8 cellular contexts compared by ENCODE assay signal in genomic region chr11:13238879-13239514, GRCh38. TPM values are rescaled to one million over a fixed set of nuclear protein-coding genes. Genes with fewer than 3 reads are reported as not detected.
DNase-seq lines count a peak whose midpoint lies in the region; ATAC-seq, FAIRE-seq and TF ChIP-seq lines count a peak whose summit lies in the region.

No MANE protein-coding gene starts in this region.

- H3K9ac ChIP-seq in keratinocyte (ENCODE audit: control insufficient read depth, extremely low read depth, insufficient read depth, low read length): no peak overlapping the region

- ATAC-seq in GM19035 (IDR thresholded peaks at IDR 0.05; ENCODE audit: unreplicated experiment): peak; percentile 87
- ATAC-seq in GM18520 (IDR thresholded peaks at IDR 0.05; ENCODE audit: unreplicated experiment): no peak

- in situ Hi-C loops in astrocyte of the cerebellum (cut with HindIII; ENCODE audit: low sequenced_read_pairs): no loop called here

- peak; percentile 34 to 46 for DNase-seq in AML-193 (lab: John Stamatoyannopoulos, UW)
- DNase-seq in T-helper 22 cell (ENCODE audit: low read depth): peak; percentile 3
- DNase-seq in astrocyte of the cerebellum (ENCODE audit: low read depth): no peak
- DNase-seq in keratinocyte (ENCODE audit: low read depth, low spot score): no peak
- DNase-seq in stimulated activated CD4-positive, alpha-beta T cell treated with anti-CD3 and anti-CD28 coated beads, TNF-alpha, amount 100 ng/mL, for 1 hour (ENCODE audit: low read depth in 3 of 3, low spot score in 1 of 3): peak; percentile 2 to 26 (median 13)

- H3K27me3 ChIP-seq in keratinocyte (ENCODE audit: control insufficient read depth, extremely low read depth, insufficient read depth, low read length): no peaks in the 10 kb centered on the region

- H3K9me3 ChIP-seq in keratinocyte (ENCODE audit: control insufficient read depth, low read depth, low read length): no peaks in the 10 kb centered on the region

- H3K27ac ChIP-seq in keratinocyte (ENCODE audit: control insufficient read depth, insufficient read depth, low read length): no peak overlapping the region

- H3K79me2 ChIP-seq in keratinocyte (ENCODE audit: control insufficient read depth, insufficient read depth, low read length): no peaks in the 10 kb centered on the region

- H3K9me1 ChIP-seq in keratinocyte (ENCODE audit: control insufficient read depth, extremely low read depth, insufficient read depth, low read length): no peaks in the 10 kb centered on the region

- peaks cover 15% of the 10 kb centered on the region for H3K4me1 ChIP-seq in keratinocyte (ENCODE audit: control insufficient read depth, extremely low read depth, insufficient read depth, low read length)

- H3K4me2 ChIP-seq in keratinocyte (ENCODE audit: control insufficient read depth, extremely low read depth, insufficient read depth, low read depth, low read length): no peak overlapping the region

- no peaks in the 10 kb centered on the region for H3K36me3 ChIP-seq in keratinocyte (ENCODE audit: control insufficient read depth in 2 of 2, extremely low read depth in 1 of 2, insufficient read depth in 2 of 2, low read length in 2 of 2)

- dilution Hi-C loops in keratinocyte (cut with MboI; ENCODE audit: extremely low pct_ligation_motif_present, low sequenced_read_pairs): no loop called here

- H4K20me1 ChIP-seq in keratinocyte (ENCODE audit: control insufficient read depth, extremely low read depth, insufficient read depth, low read length): no peaks in the 10 kb centered on the region

- FAIRE-seq in keratinocyte (lab: Jason Lieb, UNC): peak; percentile 80

- H2AFZ ChIP-seq in keratinocyte (ENCODE audit: control insufficient read depth, low read length): peak overlapping the region; percentile 17

- H3K4me3 ChIP-seq in astrocyte of the cerebellum (ENCODE audit: low read depth, low read length) (no peak overlapping the region), keratinocyte (ENCODE audit: control insufficient read depth in 2 of 3, extremely low read depth in 1 of 3, insufficient read depth in 2 of 3, low read depth in 1 of 3, low read length in 3 of 3) (no peak overlapping the region)

- TF ChIP-seq CTCF in LNCAP (IDR thresholded peaks at IDR 0.05): peak; percentile 94
- TF ChIP-seq CTCF in astrocyte of the cerebellum (IDR thresholded peaks at IDR 0.05; ENCODE audit: low read depth, low read length, missing control alignments): peak; percentile 82
- peak; percentile 73 to 84 (median 74) for TF ChIP-seq CTCF in keratinocyte (optimal IDR thresholded peaks at IDR 0.05 in 1 of 3, IDR thresholded peaks at IDR 0.05 in 1 of 3, conservative IDR thresholded peaks at IDR 0.05 in 1 of 3; ENCODE audit: extremely low read depth in 1 of 3, insufficient read depth in 2 of 3, low read length in 3 of 3)

RNA-seq across cellular contexts. Expression of gene BMAL1, which starts 38.6 kb away (rescaled TPM):
- 18.9 to 27.5 TPM (median 22.6 TPM) in 3 replicates for polyA plus RNA-seq in keratinocyte
- 31.7 TPM for polyA plus RNA-seq in keratinocyte (2011; ENCODE audit: low read depth)
- polyA plus RNA-seq in keratinocyte (2011; cell fraction: cytosol; rRNA removed): 14.7 and 32.0 TPM in 2 replicates
- 25.5 and 36.9 TPM in 2 replicates for polyA plus RNA-seq in keratinocyte (2011; cell fraction: nucleus; rRNA removed)
- polyA plus RNA-seq in keratinocyte (2012; ENCODE audit: low replicate concordance): 13.8 and 19.4 TPM in 2 replicates
- 20.0 to 40.1 TPM (median 27.1 TPM) in 3 replicates for polyA minus RNA-seq in keratinocyte
- polyA minus RNA-seq in keratinocyte (2011; cell fraction: cytosol; rRNA and poly(A)+ RNA removed): 17.5 TPM
- polyA minus RNA-seq in keratinocyte (2011; cell fraction: nucleus; rRNA and poly(A)+ RNA removed): 26.6 and 44.0 TPM in 2 replicates

Comparison
In these comparisons a context has a peak if more than half of its experiments do, and no peak if none do; other contexts are left out.
1. DNase-seq: peak in AML-193 (2 of 2), T-helper 22 cell (single experiment) and stimulated activated CD4-positive, alpha-beta T cell treated with anti-CD3 and anti-CD28 coated beads, TNF-alpha, amount 100 ng/mL, for 1 hour (3 of 3); none in astrocyte of the cerebellum (single experiment) and keratinocyte (single experiment).
2. Peak in every context shown above with its lines, with median percentiles within 50 percentile points of each other: CTCF ChIP-seq.